Comparison of ENCODE assay signal across 1 cellular context in genomic region chr3:134618986-134619615, GRCh38.
A peak's percentile ranks its signal among the peaks of the same experiment; 100 is the strongest.
TF ChIP-seq lines count a peak whose summit lies in the region.

No MANE protein-coding gene starts in this region.

TF ChIP-seq in HepG2, 621 proteins besides CTCF, POLR2A, EP300 and RAD21:
- peak; percentile 33; the same call in 1 of the 2 replicates for TF ChIP-seq MNT (IDR thresholded peaks at IDR 0.05)
- TF ChIP-seq KAT2B (IDR thresholded peaks at IDR 0.05; ENCODE audit: borderline replicate concordance, low read depth, low read length), result no peak
